Comparison of ENCODE assay signal across 14 cellular contexts in the genomic region with DNA sequence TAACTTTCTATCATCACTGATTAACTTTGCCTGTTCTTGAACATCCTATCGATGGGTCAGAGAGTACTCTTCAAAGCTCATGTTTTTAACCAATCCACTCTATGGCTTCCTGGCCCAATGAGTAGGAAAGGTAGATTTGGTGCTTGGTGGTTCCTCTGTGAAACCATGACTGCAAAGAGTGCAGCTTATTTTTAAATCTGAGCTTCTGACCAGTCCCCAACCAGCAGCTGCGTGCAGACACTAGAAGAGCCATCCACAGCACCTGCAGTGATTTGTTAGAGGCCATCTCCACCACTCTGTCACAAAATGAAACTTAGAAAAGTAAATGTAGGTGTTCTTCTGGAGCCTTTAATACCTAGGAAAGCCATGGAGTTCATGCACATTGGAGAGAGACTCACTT.
"Had no signal": no experiment of that assay in that cellular context is flagged by ENCODE, and none has a peak within 500 bp of the region (broad histone marks: within the 10 kb centered on the region; RNA-seq: fewer than 3 reads in every experiment).

No MANE protein-coding gene starts in this region.

- H3K9me3 ChIP-seq: gastrocnemius medialis, prostate gland, right atrium auricular region had no signal

- H3K27me3 ChIP-seq: gastrocnemius medialis, right atrium auricular region had no signal

- H3K4me1 ChIP-seq: gastrocnemius medialis, prostate gland, right atrium auricular region had no signal

- H3K4me3 ChIP-seq: gastrocnemius medialis, prostate gland, right atrium auricular region had no signal

- H3K36me3 ChIP-seq: gastrocnemius medialis, prostate gland, right atrium auricular region had no signal

- ATAC-seq: esophagus mucosa; gastrocnemius medialis; stimulated activated naive CD8-positive, alpha-beta T cell treated with anti-CD3 and anti-CD28 coated beads, Interleukin-15, amount 100 ng/mL, for 72 hours had no signal

- DNase-seq: activated CD4-positive, alpha-beta T cell treated with anti-CD3 and anti-CD28 coated beads, Interleukin-2, amount 50 U/mL, for 4 hours; activated T-cell treated with anti-CD3 and anti-CD28 coated beads for 4 hours; effector CD4-positive, alpha-beta T cell; gastrocnemius medialis; head of caudate nucleus; naive B cell; stimulated activated CD4-positive, alpha-beta T cell treated with anti-CD3 and anti-CD28 coated beads, Interleukin-2, amount 100 ng/mL, for 24 hours; stimulated activated naive CD8-positive, alpha-beta T cell treated with anti-CD3 and anti-CD28 coated beads, Interleukin-15, amount 100 ng/mL, for 72 hours; trophoblast cell had no signal

- FAIRE-seq: keratinocyte, TTC549 had no signal

- H3K27ac ChIP-seq: gastrocnemius medialis, prostate gland, right atrium auricular region had no signal
